Comparison of ENCODE assay signal across 10 cellular contexts in the genomic region with DNA sequence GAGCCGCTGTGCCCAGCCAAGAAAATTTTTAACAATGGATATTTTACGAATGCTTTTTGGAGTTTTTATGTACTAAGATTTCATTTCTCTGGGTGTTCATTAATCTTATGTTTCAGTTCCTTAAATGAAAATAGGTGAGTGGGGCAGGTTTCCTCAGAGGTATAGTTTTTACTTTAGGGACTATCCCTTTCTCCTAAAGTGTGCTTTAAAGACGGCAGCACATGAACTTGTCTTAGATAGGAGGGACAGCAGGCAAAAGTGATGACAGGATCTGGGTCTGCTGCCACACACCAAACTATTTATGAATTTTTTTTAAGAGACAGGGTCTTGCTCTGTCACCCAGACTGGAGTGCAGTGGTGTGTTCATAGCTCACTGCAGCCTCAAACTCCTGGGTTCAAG. TPM values are rescaled to one million over a fixed set of nuclear protein-coding genes. Genes with fewer than 3 reads are reported as not detected.
DNase-seq lines count a peak whose midpoint lies in the region; ATAC-seq and TF ChIP-seq lines count a peak whose summit lies in the region.
"Had no signal": no experiment of that assay in that cellular context is flagged by ENCODE, and none has a peak within 500 bp of the region (broad histone marks: within the 10 kb centered on the region; RNA-seq: fewer than 3 reads in every experiment).

No MANE protein-coding gene starts in this region.

- H3K27ac Mint-ChIP-seq in stimulated activated memory B cell treated with anti-CD40 and anti-IgM and Interleukin-4, amounts not matched to agents 10 μg/mL and 1 μg/mL and 100 μg/mL, for 72 hours: peak overlapping the region; percentile 94

- H3K27me3 Mint-ChIP-seq in activated T-cell treated with anti-CD3 and anti-CD28 coated beads, Interleukin-2, amount 50 U/mL, for 4 hours (ENCODE audit: low read depth): no peaks in the 10 kb centered on the region
- H3K27me3 Mint-ChIP-seq in stimulated activated memory B cell treated with anti-CD40 and anti-IgM and Interleukin-4, amounts not matched to agents 10 μg/mL and 1 μg/mL and 100 μg/mL, for 72 hours: no peaks in the 10 kb centered on the region

- no peak for DNase-seq in activated T-cell treated with anti-CD3 and anti-CD28 coated beads, Interleukin-2, amount 50 U/mL, for 4 hours
- DNase-seq in activated T-cell treated with anti-CD3 and anti-CD28 coated beads, Interleukin-2, amount 50 U/mL, for 1 hour: no peak
- DNase-seq in aorta (no peak), omental fat pad (ENCODE audit: low spot score) (no peak), lower lobe of right lung (no peak)
- DNase-seq: NCI-H2171 had no signal

- no peaks in the 10 kb centered on the region for H3K27me3 ChIP-seq in aorta (ENCODE audit: control insufficient read depth in 1 of 2, insufficient read depth in 2 of 2, low read length in 1 of 2)
- no peaks in the 10 kb centered on the region for H3K27me3 ChIP-seq in lower lobe of right lung (ENCODE audit: low read depth)

- H3K4me3 ChIP-seq in aorta (ENCODE audit: low read length in 2 of 2) (no peak overlapping the region), lower lobe of right lung (no peak overlapping the region)

- TF ChIP-seq CTCF in omental fat pad (IDR thresholded peaks at IDR 0.05) (no peak), lower lobe of right lung (IDR thresholded peaks at IDR 0.05) (no peak)

- no peak overlapping the region for H3K27ac ChIP-seq in aorta (ENCODE audit: low read depth in 1 of 2, low read length in 2 of 2)
- H3K27ac ChIP-seq in lower lobe of right lung: no peak overlapping the region

- intact Hi-C loops in aorta (cut with DNase I): no loop called here
- intact Hi-C loops in lower lobe of right lung (cut with DNase I): no loop called here

- peaks cover 3% of the 10 kb centered on the region for H3K36me3 Mint-ChIP-seq in activated T-cell treated with anti-CD3 and anti-CD28 coated beads, Interleukin-2, amount 50 U/mL, for 4 hours (ENCODE audit: insufficient read depth)
- peaks cover 10% of the 10 kb centered on the region for H3K36me3 Mint-ChIP-seq in stimulated activated memory B cell treated with anti-CD40 and anti-IgM and Interleukin-4, amounts not matched to agents 10 μg/mL and 1 μg/mL and 100 μg/mL, for 72 hours

- WGBS in aorta, 2 donors: 65 to 71% methylated on average over 3 of the region's 3 CpGs

- H3K4me1 ChIP-seq in aorta (ENCODE audit: control insufficient read depth in 1 of 2, insufficient read depth in 2 of 2, low read length in 2 of 2) (no peaks in the 10 kb centered on the region), lower lobe of right lung (no peaks in the 10 kb centered on the region)

- peak; percentile 25 to 39 for ATAC-seq in activated T-cell treated with anti-CD3 and anti-CD28 coated beads, Interleukin-2, amount 50 U/mL, for 4 hours
- ATAC-seq in GM21723 (IDR thresholded peaks at IDR 0.05; ENCODE audit: unreplicated experiment) (peak; percentile 86), HG03342 (IDR thresholded peaks at IDR 0.05; ENCODE audit: unreplicated experiment) (peak; percentile 84), aorta (ENCODE audit: low FRiP score) (no peak), omental fat pad (ENCODE audit: low FRiP score) (no peak), lower lobe of right lung (no peak)
- ATAC-seq in stimulated activated memory B cell treated with anti-CD40 and anti-IgM and Interleukin-4, amounts not matched to agents 10 μg/mL and 1 μg/mL and 100 μg/mL, for 72 hours: peak; percentile 94
- ATAC-seq: HepG2 had no signal

- H3K4me3 Mint-ChIP-seq in activated T-cell treated with anti-CD3 and anti-CD28 coated beads, Interleukin-2, amount 50 U/mL, for 4 hours: no peak overlapping the region
- peak overlapping the region; percentile 34 for H3K4me3 Mint-ChIP-seq in stimulated activated memory B cell treated with anti-CD40 and anti-IgM and Interleukin-4, amounts not matched to agents 10 μg/mL and 1 μg/mL and 100 μg/mL, for 72 hours

- peaks cover 21% of the 10 kb centered on the region for H3K4me1 Mint-ChIP-seq in activated T-cell treated with anti-CD3 and anti-CD28 coated beads, Interleukin-2, amount 50 U/mL, for 4 hours (ENCODE audit: low read depth)
- H3K4me1 Mint-ChIP-seq in stimulated activated memory B cell treated with anti-CD40 and anti-IgM and Interleukin-4, amounts not matched to agents 10 μg/mL and 1 μg/mL and 100 μg/mL, for 72 hours: peaks cover 44% of the 10 kb centered on the region

- H3K9me3 ChIP-seq in aorta (ENCODE audit: control insufficient read depth, low read length) (no peaks in the 10 kb centered on the region), lower lobe of right lung (no peaks in the 10 kb centered on the region)

- H3K9me3 Mint-ChIP-seq in activated T-cell treated with anti-CD3 and anti-CD28 coated beads, Interleukin-2, amount 50 U/mL, for 4 hours: no peaks in the 10 kb centered on the region
- H3K9me3 Mint-ChIP-seq in stimulated activated memory B cell treated with anti-CD40 and anti-IgM and Interleukin-4, amounts not matched to agents 10 μg/mL and 1 μg/mL and 100 μg/mL, for 72 hours: peaks cover 4% of the 10 kb centered on the region

- H3K36me3 ChIP-seq in aorta (ENCODE audit: control insufficient read depth in 1 of 2, insufficient read depth in 2 of 2, low read length in 1 of 2): no peaks in the 10 kb centered on the region
- H3K36me3 ChIP-seq in lower lobe of right lung: no peaks in the 10 kb centered on the region

RNA-seq across cellular contexts. Expression of a gene that starts 8.0 kb away (rescaled TPM):
- total RNA-seq in activated T-cell treated with anti-CD3 and anti-CD28 coated beads, Interleukin-2, amount 50 U/mL, for 4 hours: 10 to 100 TPM; 75.5 to 92.2 (median 78.1) TPM
- 10 to 100 TPM; 16.0 to 23.8 TPM for total RNA-seq in aorta
- polyA plus RNA-seq in aorta: 1 to 10 TPM in 1 of 2 donors, under 1 TPM in 1; 0.74 to 1.4 TPM
- 100 to 1,000 TPM in 1 of 4 donors, 10 to 100 TPM in 3; 15.5 to 128 (median 22.5) TPM for total RNA-seq in omental fat pad
- total RNA-seq in lower lobe of right lung: 33.6 TPM

Comparison
In these comparisons a context has a peak if more than half of its experiments do, and no peak if none do; other contexts are left out.
1. ATAC-seq: peak in activated T-cell treated with anti-CD3 and anti-CD28 coated beads, Interleukin-2, amount 50 U/mL, for 4 hours (2 of 2), GM21723 (single experiment), HG03342 (single experiment) and stimulated activated memory B cell treated with anti-CD40 and anti-IgM and Interleukin-4, amounts not matched to agents 10 μg/mL and 1 μg/mL and 100 μg/mL, for 72 hours (single experiment); none in aorta (single experiment), omental fat pad (single experiment) and lower lobe of right lung (0 of 2).